1 cellular context compared by ENCODE assay signal in the genomic region with DNA sequence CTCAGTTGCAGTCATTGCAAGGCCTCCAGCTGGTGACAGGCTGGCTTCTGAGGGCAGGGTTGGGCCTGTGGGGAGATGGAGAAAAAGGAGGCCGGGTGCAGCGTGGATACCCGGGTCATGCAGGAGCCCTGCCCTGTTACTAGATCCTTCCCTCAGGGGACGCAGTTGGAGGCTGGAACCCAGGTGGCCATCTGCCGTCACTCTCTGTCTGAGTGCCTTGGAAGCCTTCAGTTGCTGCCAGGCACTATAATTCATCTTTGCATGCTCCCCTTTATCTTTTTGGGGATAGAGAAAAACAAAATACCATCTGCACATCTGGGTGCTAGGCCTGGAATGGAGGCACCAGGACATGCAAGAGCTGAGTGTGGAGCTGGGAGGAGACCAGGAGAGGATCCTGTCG.
TF ChIP-seq lines count a peak whose summit lies in the region.

No MANE protein-coding gene starts in this region.

TF ChIP-seq in H1, 55 proteins besides CTCF, POLR2A, EP300 and RAD21 (continued from another document):
- no peak for TF ChIP-seq BCL11A (IDR thresholded peaks at IDR 0.05; ENCODE audit: low read depth in 2 of 2, low read length in 2 of 2)
- TF ChIP-seq BACH1 (IDR thresholded peaks at IDR 0.05; ENCODE audit: low read length): no peak
- TF ChIP-seq, protein P1, sequence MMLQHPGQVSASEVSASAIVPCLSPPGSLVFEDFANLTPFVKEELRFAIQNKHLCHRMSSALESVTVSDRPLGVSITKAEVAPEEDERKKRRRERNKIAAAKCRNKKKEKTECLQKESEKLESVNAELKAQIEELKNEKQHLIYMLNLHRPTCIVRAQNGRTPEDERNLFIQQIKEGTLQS (IDR thresholded peaks at IDR 0.05; ENCODE audit: insufficient read depth, low read depth, low read length): no peak
- no peak for TF ChIP-seq JUN (IDR thresholded peaks at IDR 0.05; ENCODE audit: low read depth, low read length)
- TF ChIP-seq, protein P2, sequence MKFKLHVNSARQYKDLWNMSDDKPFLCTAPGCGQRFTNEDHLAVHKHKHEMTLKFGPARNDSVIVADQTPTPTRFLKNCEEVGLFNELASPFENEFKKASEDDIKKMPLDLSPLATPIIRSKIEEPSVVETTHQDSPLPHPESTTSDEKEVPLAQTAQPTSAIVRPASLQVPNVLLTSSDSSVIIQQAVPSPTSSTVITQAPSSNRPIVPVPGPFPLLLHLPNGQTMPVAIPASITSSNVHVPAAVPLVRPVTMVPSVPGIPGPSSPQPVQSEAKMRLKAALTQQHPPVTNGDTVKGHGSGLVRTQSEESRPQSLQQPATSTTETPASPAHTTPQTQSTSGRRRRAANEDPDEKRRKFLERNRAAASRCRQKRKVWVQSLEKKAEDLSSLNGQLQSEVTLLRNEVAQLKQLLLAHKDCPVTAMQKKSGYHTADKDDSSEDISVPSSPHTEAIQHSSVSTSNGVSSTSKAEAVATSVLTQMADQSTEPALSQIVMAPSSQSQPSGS (IDR thresholded peaks at IDR 0.05; ENCODE audit: low read length): no peak
- TF ChIP-seq HDAC6 (IDR thresholded peaks at IDR 0.05; ENCODE audit: low read depth, low read length): no peak
- no peak for TF ChIP-seq JUND (IDR thresholded peaks at IDR 0.05; ENCODE audit: low read length)
- TF ChIP-seq MAFK (IDR thresholded peaks at IDR 0.05; ENCODE audit: low read depth, low read length): no peak
